In the genomic region with DNA sequence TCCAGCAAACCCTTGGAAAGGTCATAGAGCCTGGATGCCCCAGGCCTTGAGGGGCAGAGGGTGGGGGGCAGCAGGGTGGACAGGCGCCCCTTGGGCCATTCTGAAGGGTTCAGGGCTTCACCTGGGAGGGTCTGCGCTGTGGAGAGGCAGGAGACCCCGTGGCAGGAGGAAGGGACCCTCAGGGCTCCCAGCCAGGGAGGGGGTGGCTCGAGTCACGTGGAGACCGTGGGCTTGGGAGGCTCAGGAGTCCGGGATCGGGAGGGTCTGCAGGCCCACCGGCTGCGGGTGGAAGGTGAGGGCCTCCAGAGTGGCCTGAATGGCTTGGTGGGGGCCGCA, we compare ENCODE assay signal across 23 cellular contexts. TPM values are rescaled to one million over a fixed set of nuclear protein-coding genes. Genes with fewer than 3 reads are reported as not detected.
DNase-seq lines count a peak whose midpoint lies in the region; ATAC-seq, FAIRE-seq and TF ChIP-seq lines count a peak whose summit lies in the region.
"Had no signal": no experiment of that assay in that cellular context is flagged by ENCODE, and none has a peak within 500 bp of the region (broad histone marks: within the 10 kb centered on the region; RNA-seq: fewer than 3 reads in every experiment).

No MANE protein-coding gene starts in this region.

- H2AFZ ChIP-seq in OCI-LY7 (ENCODE audit: low read length) = peak overlapping the region; percentile 73; the same call in 1 of the 2 replicates

- no peak for FAIRE-seq in H54 (lab: Jason Lieb, UNC)

- H3K27ac ChIP-seq in heart left ventricle = no peak overlapping the region
- peak overlapping the region; percentile 1 for H3K27ac ChIP-seq in OCI-LY7 (ENCODE audit: low read depth, low read length, poor library complexity, severe bottlenecking)
- H3K27ac ChIP-seq: cardiac muscle cell, psoas muscle, testis had no signal

- H3K36me3 ChIP-seq in heart left ventricle (no peaks in the 10 kb centered on the region), OCI-LY7 (ENCODE audit: insufficient read depth, low read length) (no peaks in the 10 kb centered on the region), mucosa of stomach (ENCODE audit: control insufficient read depth, insufficient read depth, low read length) (no peaks in the 10 kb centered on the region)
- H3K36me3 ChIP-seq: BE2C, cardiac muscle cell had no signal

- intact Hi-C loops in Right ventricle myocardium inferior (cut with DNase I) (no loop called here), heart left ventricle (cut with DNase I) (no loop called here), OCI-LY7 (cut with micrococcal nuclease; ENCODE audit: unreplicated experiment) (loop anchor here (2.0 kb wide), 1 partner anchor 52 kb away; no protein-coding TSS in a partner anchor)

- DNase-seq in Right ventricle myocardium inferior (ENCODE audit: missing footprints) = peak; percentile 65
- DNase-seq in heart left ventricle = no peak
- DNase-seq in OCI-LY7 (ENCODE audit: low spot score) = no peak
- DNase-seq in H54 (ENCODE audit: insufficient read length, low spot score) = no peak
- DNase-seq in NCI-H128 (lab: John Stamatoyannopoulos, UW; ENCODE audit: unreplicated experiment) = no peak
- no peak for DNase-seq in NCI-H510A (lab: John Stamatoyannopoulos, UW)
- DNase-seq: activated naive CD4-positive, alpha-beta T cell treated with anti-CD3 and anti-CD28 coated beads, Interleukin-2, amount 10 ng/mL, durations not matched to agents 7 days and 5 days; activated T-cell treated with anti-CD3 and anti-CD28 coated beads, Interleukin-2, amount 50 U/mL, for 72 hours; amygdala; COR-L47; H9; head of caudate nucleus; NCI-H187; NCI-H2227 treated with DMSO at 0.1 percent for 48 hours; NCI-H774; SHP77; stimulated activated CD4-positive, alpha-beta T cell treated with anti-CD3 and anti-CD28 coated beads, Interleukin-1b, Interleukin-23, amount 100 ng/mL, for 48 hours had no signal

- no peaks in the 10 kb centered on the region for H3K79me2 ChIP-seq in OCI-LY7 (ENCODE audit: insufficient read depth, low read depth, low read length)

- POLR2A ChIA-PET in OCI-LY7 (lab: Charles Lee) = no interaction called here

- no peak overlapping the region for H3K4me3 ChIP-seq in heart left ventricle
- peak overlapping the region; percentile 18 for H3K4me3 ChIP-seq in OCI-LY7 (ENCODE audit: low read depth, low read length, poor library complexity, severe bottlenecking)
- H3K4me3 ChIP-seq in mucosa of stomach (ENCODE audit: low read length) = no peak overlapping the region
- H3K4me3 ChIP-seq: cardiac muscle cell had no signal

- TF ChIP-seq CTCF in heart left ventricle (IDR thresholded peaks at IDR 0.05) (no peak), OCI-LY7 (conservative IDR thresholded peaks at IDR 0.05; ENCODE audit: low read length) (no peak)

- H3K9ac ChIP-seq in mucosa of stomach (ENCODE audit: low read length) = peak overlapping the region; percentile 18

- CTCF ChIA-PET in OCI-LY7 (lab: Charles Lee; ENCODE audit: unreplicated experiment) = interaction anchor here (0.5 kb wide), 1 partner anchor 117 kb away, joined by 3 read pairs; no protein-coding TSS in a partner anchor

- TF ChIP-seq POLR2A in heart left ventricle (IDR thresholded peaks at IDR 0.05) (no peak), H54 (IDR thresholded peaks at IDR 0.05; ENCODE audit: low read depth, low read length) (no peak)

- no TSS peak for BruUV-seq in OCI-LY7 (replicated peaks; lab: Mats Ljungman, UMichigan)

- no peak for ATAC-seq in Right ventricle myocardium inferior
- ATAC-seq in heart left ventricle = no peak
- no peak for ATAC-seq in HG03457 (IDR thresholded peaks at IDR 0.05; ENCODE audit: unreplicated experiment)
- ATAC-seq: activated T-cell treated with anti-CD3 and anti-CD28 coated beads, Interleukin-2, amount 50 U/mL, for 72 hours had no signal

- peak overlapping the region; percentile 63 for H3K4me2 ChIP-seq in OCI-LY7 (ENCODE audit: low read length)

- WGBS in heart left ventricle, 4 donors = 87 to 97% (median 94%) methylated on average over 9 to 11 of the region's 11 CpGs

- H3K9me2 ChIP-seq in OCI-LY7 (ENCODE audit: insufficient read depth, low read length) = no peaks in the 10 kb centered on the region

- peaks cover 0 to 29% (median 9%) of the 10 kb centered on the region in 12 donors for H3K4me1 ChIP-seq in heart left ventricle
- H3K4me1 ChIP-seq in OCI-LY7 (ENCODE audit: insufficient read depth, low read length, poor library complexity, severe bottlenecking) = peaks cover 64% of the 10 kb centered on the region
- peaks cover 30% of the 10 kb centered on the region for H3K4me1 ChIP-seq in mucosa of stomach (ENCODE audit: control insufficient read depth, insufficient read depth, low read length)
- H3K4me1 ChIP-seq: psoas muscle had no signal

- H4K20me1 ChIP-seq in OCI-LY7 (ENCODE audit: insufficient read depth, low read length) = no peaks in the 10 kb centered on the region

- H3K9me3 ChIP-seq in heart left ventricle (no peaks in the 10 kb centered on the region), OCI-LY7 (ENCODE audit: low read length) (no peaks in the 10 kb centered on the region), mucosa of stomach (ENCODE audit: control insufficient read depth, low read length) (no peaks in the 10 kb centered on the region)
- H3K9me3 ChIP-seq: BE2C, psoas muscle, testis had no signal

- H3K27me3 ChIP-seq in heart left ventricle = no peaks in the 10 kb centered on the region
- peaks cover 2% of the 10 kb centered on the region for H3K27me3 ChIP-seq in mucosa of stomach (ENCODE audit: control insufficient read depth, insufficient read depth, low read length)
- H3K27me3 ChIP-seq: BE2C, cardiac muscle cell, testis had no signal

RNA-seq across cellular contexts. Expression of gene A4GALT, which starts 48.5 kb away (rescaled TPM):
- total RNA-seq in Right ventricle myocardium inferior (81.2 TPM), heart left ventricle (100 to 1,000 TPM in 2 of 9 donors, 10 to 100 TPM in 7; 30.7 to 127 (median 63.4) TPM), OCI-LY7 (2022) (40.5 and 56.0 TPM in 2 replicates)
- polyA plus RNA-seq in heart left ventricle = 100 to 1,000 TPM in 1 of 2 donors, 10 to 100 TPM in 1; 91.7 to 230 TPM
- total RNA-seq in OCI-LY7 (2014; rRNA removed; shearing (Covaris generic)) = 48.9 and 61.5 TPM in 2 replicates
